21 cellular contexts compared by ENCODE assay signal in the genomic region with DNA sequence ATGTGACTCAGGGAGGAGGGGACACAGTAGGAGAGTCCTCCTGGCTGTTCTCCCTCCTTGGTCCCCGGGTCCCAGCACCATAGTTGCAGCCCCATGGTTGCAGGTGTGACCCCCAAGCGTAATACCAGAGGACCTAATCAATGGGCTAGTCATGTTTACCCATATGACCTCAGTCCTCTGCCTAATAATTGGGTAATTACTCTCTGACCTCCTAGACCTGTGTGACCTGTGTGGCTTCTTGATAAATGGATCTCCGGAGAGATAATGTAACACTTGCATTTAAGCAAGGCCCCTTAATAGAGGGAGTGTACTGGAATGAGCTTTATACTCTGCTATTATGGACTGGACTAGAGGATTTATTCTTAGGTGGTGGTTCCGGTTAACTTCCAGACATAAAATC. TPM values are rescaled to one million over a fixed set of nuclear protein-coding genes. Genes with fewer than 3 reads are reported as not detected.
DNase-seq lines count a peak whose midpoint lies in the region; ATAC-seq, FAIRE-seq and TF ChIP-seq lines count a peak whose summit lies in the region.
"Had no signal": no experiment of that assay in that cellular context is flagged by ENCODE, and none has a peak within 500 bp of the region (broad histone marks: within the 10 kb centered on the region; RNA-seq: fewer than 3 reads in every experiment).

No MANE protein-coding gene starts in this region.

- no peak overlapping the region for H3K14ac ChIP-seq in trophoblast cell (ENCODE audit: low read length)

- H4K91ac ChIP-seq in trophoblast cell (ENCODE audit: low read depth, low read length), result peak overlapping the region; percentile 17

- H3K36me3 ChIP-seq in liver (ENCODE audit: control insufficient read depth in 4 of 4, insufficient read depth in 3 of 4, low read depth in 1 of 4, low read length in 3 of 4), result peaks cover 0 to 4% (median 0%) of the 10 kb centered on the region in 4 donors
- H3K36me3 ChIP-seq in HepG2 (replicated peaks in 1 of 2; ENCODE audit: control insufficient read depth in 1 of 2, insufficient read depth in 2 of 2, low read length in 2 of 2), result peaks cover 15 to 67% of the 10 kb centered on the region in 2 experiments
- no peaks in the 10 kb centered on the region for H3K36me3 ChIP-seq in right lobe of liver
- no peaks in the 10 kb centered on the region for H3K36me3 ChIP-seq in trophoblast cell (ENCODE audit: control insufficient read depth in 1 of 2, insufficient read depth in 2 of 2, low read length in 2 of 2)

- peaks cover 15% of the 10 kb centered on the region for H3K79me1 ChIP-seq in trophoblast cell (ENCODE audit: low read length)

- no peak overlapping the region for H2AK5ac ChIP-seq in trophoblast cell (ENCODE audit: low read length)

- no peak for FAIRE-seq in HepG2 (lab: Jason Lieb, UNC)

- H3K79me2 ChIP-seq in HepG2 (ENCODE audit: insufficient read depth, low read length) (no peaks in the 10 kb centered on the region), trophoblast cell (ENCODE audit: control insufficient read depth, insufficient read depth, low read length, poor library complexity) (no peaks in the 10 kb centered on the region)

- no peak for TF ChIP-seq EP300 in HepG2 (IDR thresholded peaks at IDR 0.05; ENCODE audit: low read depth in 2 of 2, low read length in 2 of 2)
- TF ChIP-seq EP300 in HepG2 (CRISPR knock-in tag; IDR thresholded peaks at IDR 0.05; ENCODE audit: borderline replicate concordance), result no peak

- TF ChIP-seq POLR2A in HepG2 (IDR thresholded peaks at IDR 0.05; ENCODE audit: insufficient read depth in 1 of 2, low read depth in 2 of 2, low read length in 2 of 2), result no peak
- no peak for TF ChIP-seq POLR2A in right lobe of liver (IDR thresholded peaks at IDR 0.05)

- no peak for TF ChIP-seq RAD21 in liver (IDR thresholded peaks at IDR 0.05)
- no peak for TF ChIP-seq RAD21 in HepG2 (CRISPR knock-in tag; IDR thresholded peaks at IDR 0.05)

- H3K18ac ChIP-seq in trophoblast cell (ENCODE audit: low read length), result no peak overlapping the region

- no peak overlapping the region for H2BK120ac ChIP-seq in trophoblast cell (ENCODE audit: insufficient read depth, low read length, poor library complexity)

- BruUV-seq in HepG2 (replicated peaks; lab: Mats Ljungman, UMichigan), result no TSS peak

- H3K9me3 ChIP-seq in liver (ENCODE audit: control insufficient read depth in 4 of 4, low read length in 3 of 4), result no peaks in the 10 kb centered on the region
- H3K9me3 ChIP-seq in HepG2 (ENCODE audit: low read length), result no peaks in the 10 kb centered on the region
- no peaks in the 10 kb centered on the region for H3K9me3 ChIP-seq in right lobe of liver
- peaks cover 1% of the 10 kb centered on the region for H3K9me3 ChIP-seq in trophoblast cell (ENCODE audit: insufficient read depth, low read depth, low read length)
- H3K9me3 ChIP-seq: SK-N-SH had no signal

- no peak overlapping the region for H3K4ac ChIP-seq in trophoblast cell (ENCODE audit: low read depth, low read length)

- H2BK5ac ChIP-seq in trophoblast cell (ENCODE audit: low read depth, low read length, poor library complexity), result peak overlapping the region; percentile 6

- no peak for ATAC-seq in HepG2
- peak; percentile 33 to 76 (median 65) for ATAC-seq in right lobe of liver
- ATAC-seq in HG03521 (IDR thresholded peaks at IDR 0.05; ENCODE audit: unreplicated experiment), result no peak
- no peak for ATAC-seq in GM21529 (IDR thresholded peaks at IDR 0.05; ENCODE audit: unreplicated experiment)
- no peak for ATAC-seq in GM19023 (IDR thresholded peaks at IDR 0.05; ENCODE audit: unreplicated experiment)

- TF ChIP-seq CTCF in liver (IDR thresholded peaks at IDR 0.05; ENCODE audit: low read depth, low read length, missing input control), result no peak
- TF ChIP-seq CTCF in HepG2 (CRISPR knock-in tag; IDR thresholded peaks at IDR 0.05), result no peak
- TF ChIP-seq CTCF in right lobe of liver (IDR thresholded peaks at IDR 0.05), result no peak

- H3K23ac ChIP-seq in trophoblast cell (ENCODE audit: low read length), result no peak overlapping the region

- POLR2A ChIA-PET in HepG2 (lab: Yijun Ruan, JAX), result no interaction called here

- no peak overlapping the region for H2BK12ac ChIP-seq in trophoblast cell (ENCODE audit: low read length)

- DNase-seq in HepG2 (ENCODE audit: low spot score) (no peak), right lobe of liver (no peak), trophoblast cell (peak in 1 of 2 donors; percentile 35), superior temporal gyrus (ENCODE audit: extremely low spot score) (no peak)
- DNase-seq: 8988T; activated B cell treated with CpG ODN at 0.5 μM for 24 hours; activated CD4-positive, alpha-beta memory T cell treated with anti-CD3 and anti-CD28 coated beads for 36 hours; activated T-cell treated with anti-CD3 and anti-CD28 coated beads for 4 hours; amygdala; DND-41; effector CD4-positive, alpha-beta T cell; NCI-H1417 treated with DMSO at 0.1 percent for 48 hours; NCI-H524; occipital lobe; SK-N-SH; stimulated activated CD4-positive, alpha-beta T cell treated with anti-CD3 and anti-CD28 coated beads, Interleukin-2, amount 100 ng/mL, for 24 hours; stimulated activated naive CD4-positive, alpha-beta T cell had no signal

- H3K27ac ChIP-seq in liver (ENCODE audit: low read depth in 1 of 2, low read length in 2 of 2), result no peak overlapping the region
- H3K27ac ChIP-seq in HepG2 (ENCODE audit: extremely low read length, insufficient read depth, low read length), result no peak overlapping the region
- no peak overlapping the region for H3K27ac ChIP-seq in right lobe of liver
- H3K27ac ChIP-seq in trophoblast cell (ENCODE audit: low read depth, low read length), result peak overlapping the region; percentile 84

- peaks cover 0 to 27% (median 11%) of the 10 kb centered on the region in 4 donors for H3K4me1 ChIP-seq in liver (ENCODE audit: control insufficient read depth in 4 of 4, insufficient read depth in 4 of 4, low read length in 3 of 4)
- no peaks in the 10 kb centered on the region for H3K4me1 ChIP-seq in HepG2 (ENCODE audit: insufficient read depth, low read length)
- peaks cover 0 to 27% (median 6%) of the 10 kb centered on the region in 4 donors for H3K4me1 ChIP-seq in right lobe of liver
- H3K4me1 ChIP-seq in trophoblast cell (ENCODE audit: control insufficient read depth in 1 of 2, insufficient read depth in 2 of 2, low read length in 2 of 2), result peaks cover 28 to 34% of the 10 kb centered on the region in 2 experiments

- H3K9ac ChIP-seq in liver (ENCODE audit: low read depth in 1 of 2, low read length in 2 of 2) (no peak overlapping the region), HepG2 (ENCODE audit: insufficient read depth, low read depth, low read length) (no peak overlapping the region), trophoblast cell (ENCODE audit: low read length) (no peak overlapping the region)

- H4K12ac ChIP-seq in trophoblast cell (ENCODE audit: low read depth, low read length), result no peak overlapping the region

- H2AFZ ChIP-seq in HepG2 (ENCODE audit: low read length), result no peak overlapping the region
- no peak overlapping the region for H2AFZ ChIP-seq in trophoblast cell (ENCODE audit: insufficient read depth, low read length, poor library complexity)

- 54% methylated on average over 4 of the region's 4 CpGs for WGBS in liver
- 88% methylated on average over 4 of the region's 4 CpGs for WGBS in HepG2 (ENCODE audit: low lambda C conversion rate)
- WGBS in right lobe of liver (ENCODE audit: insufficient coverage, low coverage, low lambda C conversion rate, missing lambda C conversion rate), result 86% methylated on average over 2 of the region's 4 CpGs
- no CpG with 5 or more reads among the region's 4 CpGs for WGBS in trophoblast cell (ENCODE audit: extremely low coverage, insufficient coverage, insufficient read length)

- H3K4me2 ChIP-seq in HepG2 (ENCODE audit: low read depth, low read length), result no peak overlapping the region
- no peak overlapping the region for H3K4me2 ChIP-seq in trophoblast cell (ENCODE audit: low read length)

- H4K20me1 ChIP-seq in HepG2 (ENCODE audit: insufficient read depth, low read length), result no peaks in the 10 kb centered on the region; the same call in 1 of the 2 replicates

- H3K4me3 ChIP-seq in liver (ENCODE audit: low read depth in 1 of 3, low read length in 3 of 3) (no peak overlapping the region), HepG2 (replicated peaks in 1 of 3; ENCODE audit: insufficient read depth in 1 of 3, low read depth in 2 of 3, low read length in 3 of 3) (no peak overlapping the region), right lobe of liver (no peak overlapping the region), trophoblast cell (ENCODE audit: low read depth, low read length) (no peak overlapping the region)

- intact Hi-C loops in HepG2 (cut with micrococcal nuclease; ENCODE audit: unreplicated experiment) (no loop called here), right lobe of liver (cut with DNase I) (no loop called here)

- H3K27me3 ChIP-seq in liver (ENCODE audit: control insufficient read depth in 4 of 4, insufficient read depth in 4 of 4, low read length in 3 of 4) (no peaks in the 10 kb centered on the region), HepG2 (ENCODE audit: control insufficient read depth in 1 of 2, insufficient read depth in 2 of 2, low read length in 2 of 2) (no peaks in the 10 kb centered on the region), right lobe of liver (no peaks in the 10 kb centered on the region), trophoblast cell (ENCODE audit: insufficient read depth, low read length) (no peaks in the 10 kb centered on the region)

- no peak overlapping the region for H4K8ac ChIP-seq in trophoblast cell (ENCODE audit: low read depth, low read length)

- in situ Hi-C loops in HepG2 (cut with HindIII; ENCODE audit: extremely low pct_ligation_motif_present, low pct_unique_long_range_greater_than_20kb), result no loop called here

- CTCF ChIA-PET in HepG2 (lab: Yijun Ruan, JAX; ENCODE audit: low intra/inter-chr PET ratio, low total read pairs), result no interaction called here

RNA-seq across cellular contexts. Expression of a gene that starts 32.2 kb away (rescaled TPM):
- total RNA-seq in liver, result 10 to 100 TPM in 1 of 2 donors, 1 to 10 TPM in 1; 7.7 to 11.2 TPM
- 1 to 10 TPM; 5.0 to 6.3 TPM for polyA plus RNA-seq in liver
- 18.7 and 24.0 TPM in 2 replicates for total RNA-seq in HepG2 (2016; rRNA removed; fragmentation: Illumina TruSeq; extraction: Trizol)
- 4.9 and 5.0 TPM in 2 replicates for total RNA-seq in HepG2 (2016; cell fraction: cytosol; rRNA removed; fragmentation: Illumina TruSeq; extraction: Trizol; ENCODE audit: low read depth)
- 19.7 and 21.7 TPM in 2 replicates for total RNA-seq in HepG2 (2016; cell fraction: insoluble cytoplasmic fraction; rRNA removed; fragmentation: Illumina TruSeq; extraction: Trizol)
- total RNA-seq in HepG2 (2016; cell fraction: membrane; rRNA removed; fragmentation: Illumina TruSeq; extraction: Trizol), result 16.6 and 19.2 TPM in 2 replicates
- 19.6 and 26.0 TPM in 2 replicates for total RNA-seq in HepG2 (2016; cell fraction: nucleus; rRNA removed; fragmentation: Illumina TruSeq; extraction: Trizol)
- polyA plus RNA-seq in HepG2 (2011; rRNA removed), result 13.3 and 24.0 TPM in 2 replicates
- 6.6 and 11.0 TPM in 2 replicates for polyA plus RNA-seq in HepG2 (2011; cell fraction: cytosol; rRNA removed)
- polyA plus RNA-seq in HepG2 (2011; cell fraction: nucleus; rRNA removed), result 6.5 and 10.4 TPM in 2 replicates
- polyA plus RNA-seq in HepG2 (2012), result 13.2 and 20.8 TPM in 2 replicates
- polyA plus RNA-seq in HepG2 (2016; cell fraction: cytosol; fragmentation: Illumina TruSeq; extraction: Trizol; ENCODE audit: low read depth), result 3.7 and 4.0 TPM in 2 replicates
- 28.8 and 30.2 TPM in 2 replicates for polyA plus RNA-seq in HepG2 (2016; cell fraction: insoluble cytoplasmic fraction; fragmentation: Illumina TruSeq; extraction: Trizol; ENCODE audit: low read depth)
- polyA plus RNA-seq in HepG2 (2016; cell fraction: membrane; fragmentation: Illumina TruSeq; extraction: Trizol; ENCODE audit: low read depth), result 15.5 and 15.6 TPM in 2 replicates
- 30.9 and 40.5 TPM in 2 replicates for polyA plus RNA-seq in HepG2 (2016; cell fraction: nucleus; fragmentation: Illumina TruSeq; extraction: Trizol; ENCODE audit: insufficient read depth, low read depth)
- polyA minus RNA-seq in HepG2 (2011; rRNA and poly(A)+ RNA removed; ENCODE audit: low replicate concordance), result 3.9 and 9.7 TPM in 2 replicates
- 10.1 and 12.1 TPM in 2 replicates for polyA minus RNA-seq in HepG2 (2011; cell fraction: cytosol; rRNA and poly(A)+ RNA removed)
- polyA minus RNA-seq in HepG2 (2011; cell fraction: nucleus; rRNA and poly(A)+ RNA removed), result 15.8 and 18.9 TPM in 2 replicates
- total RNA-seq in right lobe of liver, result 10 to 100 TPM in 2 of 6 experiments, 1 to 10 TPM in 4; 5.8 to 11.4 (median 6.8) TPM
- polyA plus RNA-seq in trophoblast cell (2013), result 13.3 and 13.7 TPM in 2 replicates

RNA-seq across cellular contexts. Expression of a gene that starts 55.3 kb away (rescaled TPM):
- total RNA-seq in liver (10 to 100 TPM; 17.6 to 48.9 TPM), HepG2 (2016; rRNA removed; fragmentation: Illumina TruSeq; extraction: Trizol) (155 and 237 TPM in 2 replicates), right lobe of liver (100 to 1,000 TPM in 3 of 6 experiments, 10 to 100 TPM in 3; 53.5 to 173 (median 92.1) TPM)
- polyA plus RNA-seq in liver (100 to 1,000 TPM in 1 of 2 donors, 10 to 100 TPM in 1; 69.9 to 135 TPM), HepG2 (2011; rRNA removed) (147 and 168 TPM in 2 replicates)
- total RNA-seq in HepG2 (2016; cell fraction: cytosol; rRNA removed; fragmentation: Illumina TruSeq; extraction: Trizol; ENCODE audit: low read depth), result 17.9 and 22.8 TPM in 2 replicates
- 161 and 233 TPM in 2 replicates for total RNA-seq in HepG2 (2016; cell fraction: insoluble cytoplasmic fraction; rRNA removed; fragmentation: Illumina TruSeq; extraction: Trizol)
- total RNA-seq in HepG2 (2016; cell fraction: membrane; rRNA removed; fragmentation: Illumina TruSeq; extraction: Trizol), result 40.1 and 41.9 TPM in 2 replicates
- 65.6 and 74.7 TPM in 2 replicates for total RNA-seq in HepG2 (2016; cell fraction: nucleus; rRNA removed; fragmentation: Illumina TruSeq; extraction: Trizol)
- 87.5 and 190 TPM in 2 replicates for polyA plus RNA-seq in HepG2 (2011; cell fraction: cytosol; rRNA removed)
- polyA plus RNA-seq in HepG2 (2011; cell fraction: nucleus; rRNA removed), result 143 and 171 TPM in 2 replicates
- 61.9 and 99.0 TPM in 2 replicates for polyA plus RNA-seq in HepG2 (2012)
- 31.6 and 32.5 TPM in 2 replicates for polyA plus RNA-seq in HepG2 (2016; cell fraction: cytosol; fragmentation: Illumina TruSeq; extraction: Trizol; ENCODE audit: low read depth)
- polyA plus RNA-seq in HepG2 (2016; cell fraction: insoluble cytoplasmic fraction; fragmentation: Illumina TruSeq; extraction: Trizol; ENCODE audit: low read depth), result 346 and 367 TPM in 2 replicates
- 39.4 and 42.7 TPM in 2 replicates for polyA plus RNA-seq in HepG2 (2016; cell fraction: membrane; fragmentation: Illumina TruSeq; extraction: Trizol; ENCODE audit: low read depth)
- polyA plus RNA-seq in HepG2 (2016; cell fraction: nucleus; fragmentation: Illumina TruSeq; extraction: Trizol; ENCODE audit: insufficient read depth, low read depth), result 146 and 162 TPM in 2 replicates
- 48.3 and 195 TPM in 2 replicates for polyA minus RNA-seq in HepG2 (2011; rRNA and poly(A)+ RNA removed; ENCODE audit: low replicate concordance)
- polyA minus RNA-seq in HepG2 (2011; cell fraction: cytosol; rRNA and poly(A)+ RNA removed), result 90.7 and 108 TPM in 2 replicates
- 70.5 and 74.0 TPM in 2 replicates for polyA minus RNA-seq in HepG2 (2011; cell fraction: nucleus; rRNA and poly(A)+ RNA removed)
- polyA plus RNA-seq in trophoblast cell (2013), result 68.4 and 70.7 TPM in 2 replicates

Comparison
In these comparisons a context has a peak if more than half of its experiments do, and no peak if none do; other contexts are left out.
1. ATAC-seq: peak in right lobe of liver (4 of 4); none in HepG2 (single experiment), HG03521 (single experiment), GM21529 (single experiment) and GM19023 (single experiment).